12 cellular contexts compared by ENCODE assay signal in genomic region chr5:172856336-172856735, GRCh38. TPM values are rescaled to one million over a fixed set of nuclear protein-coding genes. Genes with fewer than 3 reads are reported as not detected.
DNase-seq lines count a peak whose midpoint lies in the region; ATAC-seq and TF ChIP-seq lines count a peak whose summit lies in the region.
"Had no signal": no experiment of that assay in that cellular context is flagged by ENCODE, and none has a peak within 500 bp of the region (broad histone marks: within the 10 kb centered on the region; RNA-seq: fewer than 3 reads in every experiment).

No MANE protein-coding gene starts in this region.

- BruUV-seq in PC-9 (replicated peaks; lab: Mats Ljungman, UMichigan), result no TSS peak

- no peaks in the 10 kb centered on the region for H3K9me3 Mint-ChIP-seq in naive thymus-derived CD8-positive, alpha-beta T cell
- H3K9me3 Mint-ChIP-seq in stimulated activated effector memory CD8-positive, alpha-beta T cell treated with anti-CD3 and anti-CD28 coated beads, Interleukin-12 subunit alpha, Interleukin-12 subunit beta, amount 100 ng/mL, for 72 hours, result no peaks in the 10 kb centered on the region
- no peaks in the 10 kb centered on the region for H3K9me3 Mint-ChIP-seq in type B pancreatic cell

- 95% methylated on average over 4 of the region's 4 CpGs for WGBS in thyroid gland, 2 donors

- H3F3A ChIP-seq in PC-9 (ENCODE audit: insufficient read depth, low read depth), result peaks cover 50% of the 10 kb centered on the region

- H3K36me3 Mint-ChIP-seq in naive thymus-derived CD8-positive, alpha-beta T cell, result peaks cover 0 to 18% (median 3%) of the 10 kb centered on the region in 3 donors
- H3K36me3 Mint-ChIP-seq in stimulated activated effector memory CD8-positive, alpha-beta T cell treated with anti-CD3 and anti-CD28 coated beads, Interleukin-12 subunit alpha, Interleukin-12 subunit beta, amount 100 ng/mL, for 72 hours, result peaks cover 6% of the 10 kb centered on the region
- H3K36me3 Mint-ChIP-seq in type B pancreatic cell, result peaks cover 5% of the 10 kb centered on the region

- peaks cover 84% of the 10 kb centered on the region for H3K79me2 ChIP-seq in PC-9 (ENCODE audit: low read depth)

- H2AFZ ChIP-seq in PC-9, result no peak overlapping the region

- H3K27me3 Mint-ChIP-seq in naive thymus-derived CD8-positive, alpha-beta T cell, result no peaks in the 10 kb centered on the region
- H3K27me3 Mint-ChIP-seq in type B pancreatic cell, result no peaks in the 10 kb centered on the region

- ATAC-seq in naive thymus-derived CD8-positive, alpha-beta T cell, result no peak
- ATAC-seq in stimulated activated effector memory CD8-positive, alpha-beta T cell treated with anti-CD3 and anti-CD28 coated beads, Interleukin-12 subunit alpha, Interleukin-12 subunit beta, amount 100 ng/mL, for 72 hours, result no peak

- DNase-seq in PC-9 (no peak), coronary artery (ENCODE audit: low spot score) (no peak), thyroid gland (no peak), type B pancreatic cell (ENCODE audit: extremely low spot score, unreplicated experiment) (no peak), H4 (ENCODE audit: low spot score) (no peak)
- DNase-seq in naive thymus-derived CD8-positive, alpha-beta T cell, result no peak
- no peak for DNase-seq in stimulated activated effector memory CD8-positive, alpha-beta T cell treated with anti-CD3 and anti-CD28 coated beads, Interleukin-12 subunit alpha, Interleukin-12 subunit beta, amount 100 ng/mL, for 72 hours (ENCODE audit: low spot score in 2 of 2)
- DNase-seq: activated CD4-positive, CD25-positive, alpha-beta regulatory T cell; activated T-cell treated with anti-CD3 and anti-CD28 coated beads, Interleukin-2, amount 50 U/mL, for 1 hour; KBM-7; NCI-H187 treated with DMSO at 0.1 percent for 48 hours; NCI-H774 had no signal

- H3K36me3 ChIP-seq in PC-9 (ENCODE audit: low read depth) (no peaks in the 10 kb centered on the region), thyroid gland (no peaks in the 10 kb centered on the region)

- intact Hi-C loops in PC-9 (cut with micrococcal nuclease; ENCODE audit: unreplicated experiment), result no loop called here
- intact Hi-C loops in thyroid gland (cut with DNase I), result no loop called here

- TF ChIP-seq CTCF in PC-9 (conservative IDR thresholded peaks at IDR 0.05) (no peak), coronary artery (IDR thresholded peaks at IDR 0.05) (no peak), thyroid gland (IDR thresholded peaks at IDR 0.05) (no peak), type B pancreatic cell (conservative IDR thresholded peaks at IDR 0.05) (no peak)

- H3K27ac ChIP-seq in PC-9 (peak overlapping the region; percentile 99), coronary artery (peak overlapping the region; percentile 71 to 97), thyroid gland (peak overlapping the region; percentile 95 to 98 (median 97))

- no peak for TF ChIP-seq POLR2A in thyroid gland (IDR thresholded peaks at IDR 0.05)

- H3K4me3 Mint-ChIP-seq in naive thymus-derived CD8-positive, alpha-beta T cell, result no peak overlapping the region
- no peak overlapping the region for H3K4me3 Mint-ChIP-seq in stimulated activated effector memory CD8-positive, alpha-beta T cell treated with anti-CD3 and anti-CD28 coated beads, Interleukin-12 subunit alpha, Interleukin-12 subunit beta, amount 100 ng/mL, for 72 hours
- no peak overlapping the region for H3K4me3 Mint-ChIP-seq in type B pancreatic cell

- H4K20me1 ChIP-seq in PC-9 (ENCODE audit: insufficient read depth), result no peaks in the 10 kb centered on the region

- CTCF ChIA-PET in PC-9 (lab: Charles Lee), result no interaction called here

- H3K4me3 ChIP-seq in PC-9 (no peak overlapping the region), coronary artery (no peak overlapping the region), thyroid gland (replicated peaks in 1 of 3) (no peak overlapping the region)

- POLR2A ChIA-PET in PC-9 (lab: Charles Lee; ENCODE audit: unreplicated experiment), result no interaction called here
- POLR2A ChIA-PET in naive thymus-derived CD8-positive, alpha-beta T cell (lab: Charles Lee), result no interaction called here

- H3K9me3 ChIP-seq in PC-9 (ENCODE audit: insufficient read depth, low read depth) (no peaks in the 10 kb centered on the region), thyroid gland (no peaks in the 10 kb centered on the region)

- H3K9me2 ChIP-seq in PC-9 (ENCODE audit: insufficient read depth), result no peaks in the 10 kb centered on the region

- peak overlapping the region in 9 of 10 donors; percentile 12 to 84 (median 71) for H3K27ac Mint-ChIP-seq in naive thymus-derived CD8-positive, alpha-beta T cell
- no peak overlapping the region for H3K27ac Mint-ChIP-seq in stimulated activated effector memory CD8-positive, alpha-beta T cell treated with anti-CD3 and anti-CD28 coated beads, Interleukin-12 subunit alpha, Interleukin-12 subunit beta, amount 100 ng/mL, for 72 hours
- H3K27ac Mint-ChIP-seq in type B pancreatic cell, result no peak overlapping the region

- H3K4me1 ChIP-seq in PC-9 (replicated peaks; ENCODE audit: insufficient read depth), result peaks cover 55% of the 10 kb centered on the region
- peaks cover 83 to 100% of the 10 kb centered on the region in 2 donors for H3K4me1 ChIP-seq in thyroid gland

- H3K4me1 Mint-ChIP-seq in naive thymus-derived CD8-positive, alpha-beta T cell, result peaks cover 41 to 86% (median 80%) of the 10 kb centered on the region in 4 donors
- H3K4me1 Mint-ChIP-seq in stimulated activated effector memory CD8-positive, alpha-beta T cell treated with anti-CD3 and anti-CD28 coated beads, Interleukin-12 subunit alpha, Interleukin-12 subunit beta, amount 100 ng/mL, for 72 hours, result peaks cover 87% of the 10 kb centered on the region
- peaks cover 27% of the 10 kb centered on the region for H3K4me1 Mint-ChIP-seq in type B pancreatic cell (ENCODE audit: unreplicated experiment)

- H3K27me3 ChIP-seq in PC-9 (ENCODE audit: insufficient read depth, low read depth) (no peaks in the 10 kb centered on the region), thyroid gland (no peaks in the 10 kb centered on the region)

- no peak overlapping the region for H3K4me2 ChIP-seq in PC-9

RNA-seq across cellular contexts. Expression of gene ERGIC1, which starts 22.3 kb away (rescaled TPM):
- total RNA-seq in PC-9 (2021), result 106 and 159 TPM in 2 replicates
- 10 to 100 TPM; 68.0 to 74.4 TPM for total RNA-seq in naive thymus-derived CD8-positive, alpha-beta T cell
- 10 to 100 TPM; 18.4 to 23.8 (median 21.5) TPM for polyA plus RNA-seq in naive thymus-derived CD8-positive, alpha-beta T cell
- 100 to 1,000 TPM; 156 to 214 (median 175) TPM for total RNA-seq in thyroid gland
- 85.2 and 105 TPM in 2 replicates for total RNA-seq in type B pancreatic cell (ENCODE audit: low replicate concordance)
- 72.3 and 86.2 TPM in 2 replicates for total RNA-seq in H4 (2014; rRNA removed; shearing (Covaris generic))

Comparison
In these comparisons a context has a peak if more than half of its experiments do, and no peak if none do; other contexts are left out.
1. H3K27ac Mint-ChIP-seq: peak in naive thymus-derived CD8-positive, alpha-beta T cell (9 of 10); none in stimulated activated effector memory CD8-positive, alpha-beta T cell treated with anti-CD3 and anti-CD28 coated beads, Interleukin-12 subunit alpha, Interleukin-12 subunit beta, amount 100 ng/mL, for 72 hours (single experiment) and type B pancreatic cell (single experiment).
2. Peak in every context shown above with its lines, with median percentiles within 50 percentile points of each other: H3K27ac ChIP-seq.